Comparison of ENCODE assay signal across 7 cellular contexts in genomic region chr1:41919764-41920397, GRCh38. TPM values are rescaled to one million over a fixed set of nuclear protein-coding genes. Genes with fewer than 3 reads are reported as not detected.
DNase-seq lines count a peak whose midpoint lies in the region; ATAC-seq and TF ChIP-seq lines count a peak whose summit lies in the region.

No MANE protein-coding gene starts in this region.

- no peaks in the 10 kb centered on the region for H3K9me3 ChIP-seq in SK-N-SH

- peak overlapping the region; percentile 51; the same call in 1 of the 2 replicates for H3K9ac ChIP-seq in SK-N-SH

- ATAC-seq in GM19035 (IDR thresholded peaks at IDR 0.05; ENCODE audit: unreplicated experiment) (peak; percentile 90), HG03520 (IDR thresholded peaks at IDR 0.05; ENCODE audit: unreplicated experiment) (peak; percentile 67), left colon (peak; percentile 24), GM18505 (IDR thresholded peaks at IDR 0.05; ENCODE audit: unreplicated experiment) (no peak)

- no peak for TF ChIP-seq POLR2A in GM18505 (IDR thresholded peaks at IDR 0.05; ENCODE audit: borderline replicate concordance, extremely low read depth, insufficient read depth, insufficient read length)

- H3K4me1 ChIP-seq in SK-N-SH (ENCODE audit: control insufficient read depth in 1 of 2, insufficient read depth in 2 of 2, low read depth in 1 of 2, low read length in 1 of 2) = peaks cover 29 to 36% of the 10 kb centered on the region in 2 experiments

- POLR2A ChIA-PET in SK-N-SH (lab: Yijun Ruan, JAX) = interaction anchor here (0.6 kb wide), 1 partner anchor 840 kb away, joined by 3 read pairs; no protein-coding TSS in a partner anchor

- WGBS in SK-N-SH (ENCODE audit: low lambda C conversion rate) = 2% methylated on average over 17 of the region's 18 CpGs

- H4K20me1 ChIP-seq in SK-N-SH (ENCODE audit: insufficient read depth) = no peaks in the 10 kb centered on the region

- H2AFZ ChIP-seq in SK-N-SH (ENCODE audit: low read depth) = peak overlapping the region; percentile 79

- no peak for TF ChIP-seq CTCF in SK-N-SH (IDR thresholded peaks at IDR 0.05)

- H3K27me3 ChIP-seq in SK-N-SH (ENCODE audit: insufficient read depth) = no peaks in the 10 kb centered on the region

- peaks cover 16% of the 10 kb centered on the region for H3K79me2 ChIP-seq in SK-N-SH (ENCODE audit: insufficient read depth)

- peak; percentile 85 for DNase-seq in SK-N-SH
- DNase-seq in activated naive CD8-positive, alpha-beta T cell treated with anti-CD3 and anti-CD28 coated beads, Interleukin-2, amount 50 U/mL, for 16 hours (ENCODE audit: low read depth, low spot score) = peak; percentile 37
- no peak for DNase-seq in left colon
- DNase-seq in stimulated activated CD4-positive, alpha-beta T cell treated with anti-CD3 and anti-CD28 coated beads, TNF-alpha, amount 100 ng/mL, for 24 hours (ENCODE audit: low read depth in 3 of 3) = peak; percentile 53 to 80 (median 61)

- H3F3A ChIP-seq in SK-N-SH (replicated peaks; ENCODE audit: insufficient read depth) = peaks cover 28% of the 10 kb centered on the region

- TF ChIP-seq EP300 in SK-N-SH (IDR thresholded peaks at IDR 0.05; ENCODE audit: borderline replicate concordance in 1 of 2, low read depth in 1 of 2, low read length in 1 of 2) = no peak

- peak overlapping the region; percentile 88 for H3K4me2 ChIP-seq in SK-N-SH

- no peak for TF ChIP-seq RAD21 in SK-N-SH (IDR thresholded peaks at IDR 0.05; ENCODE audit: low read length)

- CTCF ChIA-PET in SK-N-SH (lab: Yijun Ruan, JAX) = interaction anchor here (0.8 to 2.2 kb wide), 8 partner anchors 14 to 404 kb away, joined by 3 to 9 read pairs (median 3); no protein-coding TSS in a partner anchor

- H3K36me3 ChIP-seq in SK-N-SH (replicated peaks in 1 of 2; ENCODE audit: control insufficient read depth in 1 of 2, insufficient read depth in 2 of 2, low read length in 1 of 2) = no peaks in the 10 kb centered on the region

- peak overlapping the region; percentile 71 to 72 for H3K27ac ChIP-seq in SK-N-SH (ENCODE audit: low read depth in 2 of 2, low read length in 1 of 2)

- intact Hi-C loops in left colon (cut with DNase I, micrococcal nuclease) = no loop called here

- H3K4me3 ChIP-seq in SK-N-SH (ENCODE audit: low read depth in 2 of 2, low read length in 1 of 2) = peak overlapping the region; percentile 75 to 84

- H3K9me2 ChIP-seq in SK-N-SH = no peaks in the 10 kb centered on the region

TF ChIP-seq in SK-N-SH, 30 proteins besides CTCF, POLR2A, EP300 and RAD21:
- TF ChIP-seq MAX (IDR thresholded peaks at IDR 0.05; ENCODE audit: low read depth) = peak; percentile 24; the same call in 1 of the 2 replicates
- TF ChIP-seq REST (IDR thresholded peaks at IDR 0.05; ENCODE audit: low read depth, low read length) = no peak
- TF ChIP-seq ZBTB33 (IDR thresholded peaks at IDR 0.05; ENCODE audit: borderline replicate concordance, low read depth) = no peak
- 0 out of 2 replicates have a peak, but pooled peaks have one; percentile 11 for TF ChIP-seq TCF12 (IDR thresholded peaks at IDR 0.05)
- no peak for TF ChIP-seq GABPA (IDR thresholded peaks at IDR 0.05; ENCODE audit: low read depth)
- peak; percentile 89 for TF ChIP-seq MXI1 (IDR thresholded peaks at IDR 0.05; ENCODE audit: low read depth, low read length)
- TF ChIP-seq NFIC (IDR thresholded peaks at IDR 0.05; ENCODE audit: borderline replicate concordance) = no peak
- no peak; the same call in 1 of the 2 replicates for TF ChIP-seq ELF1 (IDR thresholded peaks at IDR 0.05)
- no peak for TF ChIP-seq GATA2 (CRISPR knock-in tag; IDR thresholded peaks at IDR 0.05)
- no peak for TF ChIP-seq TAF1 (IDR thresholded peaks at IDR 0.05; ENCODE audit: borderline replicate concordance, low read depth, low read length)
- peak; percentile 64; the same call in 1 of the 2 replicates for TF ChIP-seq YY1 (IDR thresholded peaks at IDR 0.05; ENCODE audit: low read depth)
- TF ChIP-seq FOXM1 (IDR thresholded peaks at IDR 0.05; ENCODE audit: low read depth) = no peak
- no peak for TF ChIP-seq TEAD4 (IDR thresholded peaks at IDR 0.05; ENCODE audit: borderline replicate concordance, insufficient read depth)
- peak; percentile 9 for TF ChIP-seq CHD2 (IDR thresholded peaks at IDR 0.05; ENCODE audit: low read length, partially characterized antibody)
- TF ChIP-seq IRF3 (IDR thresholded peaks at IDR 0.05; ENCODE audit: low read depth, low read length) = no peak; the same call in 1 of the 2 replicates
- TF ChIP-seq NRF1 (IDR thresholded peaks at IDR 0.05; ENCODE audit: low read depth, low read length) = no peak
- TF ChIP-seq PBX3 (IDR thresholded peaks at IDR 0.05) = 0 out of 2 replicates have a peak, but pooled peaks have one; percentile 16

RNA-seq across cellular contexts. Expression of gene HIVEP3, which starts 1.2 kb away (rescaled TPM):
- 6.2 and 6.4 TPM in 2 replicates for polyA plus RNA-seq in SK-N-SH (2012; rRNA removed)
- 6.9 and 7.3 TPM in 2 replicates for polyA plus RNA-seq in SK-N-SH (2012; cell fraction: cytosol; rRNA removed)
- 5.7 and 9.3 TPM in 2 replicates for polyA plus RNA-seq in SK-N-SH (2012; cell fraction: nucleus; rRNA removed)
- total RNA-seq in left colon = 1 to 10 TPM; 4.0 to 5.4 TPM

Comparison
In these comparisons a context has a peak if more than half of its experiments do, and no peak if none do; other contexts are left out.
1. DNase-seq: peak in SK-N-SH (single experiment), activated naive CD8-positive, alpha-beta T cell treated with anti-CD3 and anti-CD28 coated beads, Interleukin-2, amount 50 U/mL, for 16 hours (single experiment) and stimulated activated CD4-positive, alpha-beta T cell treated with anti-CD3 and anti-CD28 coated beads, TNF-alpha, amount 100 ng/mL, for 24 hours (3 of 3); none in left colon (0 of 2).